8 cellular contexts compared by ENCODE assay signal in genomic region chr2:170250584-170250983, GRCh38.
"Had no signal": no experiment of that assay in that cellular context is flagged by ENCODE, and none has a peak within 500 bp of the region (broad histone marks: within the 10 kb centered on the region; RNA-seq: fewer than 3 reads in every experiment).

No MANE protein-coding gene starts in this region.

- H3K4me3 ChIP-seq: GM12878 had no signal

- DNase-seq: GDM1, GF-D8 had no signal

- FAIRE-seq: G401.6, GM12878, GM12891, GM12892, GM18507, GM19239 had no signal

- ATAC-seq: GM12878 had no signal
